In the genomic region with DNA sequence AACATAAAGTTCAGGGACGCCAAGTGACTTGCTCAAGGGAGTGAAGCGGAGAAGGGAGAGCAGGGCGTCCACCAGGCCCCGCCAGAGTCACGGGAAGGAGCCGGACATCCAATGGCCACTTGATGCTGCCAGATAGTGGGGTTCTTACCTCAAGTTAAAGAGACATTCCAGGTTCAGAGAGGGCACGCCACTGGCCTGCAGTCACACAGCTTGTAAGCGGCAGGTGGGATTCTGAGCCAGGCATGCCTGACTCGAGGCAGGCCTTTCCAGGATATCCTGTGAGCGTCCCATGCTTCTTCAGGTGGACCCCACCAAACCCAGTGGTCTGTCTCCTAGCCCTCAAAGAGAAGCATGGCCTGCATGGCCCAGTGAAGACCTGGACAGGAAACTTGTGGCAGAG, we compare ENCODE assay signal across 25 cellular contexts.
"Had no signal": no experiment of that assay in that cellular context is flagged by ENCODE, and none has a peak within 500 bp of the region (broad histone marks: within the 10 kb centered on the region; RNA-seq: fewer than 3 reads in every experiment).

No MANE protein-coding gene starts in this region.

- H3K27me3 ChIP-seq: breast epithelium, esophagus muscularis mucosa, heart left ventricle, right atrium auricular region, suprapubic skin, transverse colon had no signal

- H3K9me3 Mint-ChIP-seq: activated CD4-positive, alpha-beta memory T cell treated with anti-CD3 and anti-CD28 coated beads, Interleukin-2, amount 10 ng/mL, durations not matched to agents 7 days and 5 days; activated naive CD4-positive, alpha-beta T cell treated with anti-CD3 and anti-CD28 coated beads, Interleukin-2, amount 50 U/mL, for 24 hours; activated T-cell treated with anti-CD3 and anti-CD28 coated beads, Interleukin-2, amount 50 U/mL, for 24 hours; immature natural killer cell had no signal

- H3K9me3 ChIP-seq: breast epithelium, esophagus muscularis mucosa, right atrium auricular region, suprapubic skin, transverse colon had no signal

- H3K4me1 ChIP-seq: foreskin keratinocyte had no signal

- H3K27ac ChIP-seq: esophagus muscularis mucosa, foreskin keratinocyte, heart left ventricle, right atrium auricular region, suprapubic skin, transverse colon had no signal

- ATAC-seq: foreskin keratinocyte, heart left ventricle had no signal

- H3K27me3 Mint-ChIP-seq: activated naive CD4-positive, alpha-beta T cell treated with anti-CD3 and anti-CD28 coated beads, Interleukin-2, amount 50 U/mL, for 24 hours; activated T-cell treated with anti-CD3 and anti-CD28 coated beads, Interleukin-2, amount 50 U/mL, for 24 hours had no signal

- H3K27ac Mint-ChIP-seq: activated CD4-positive, alpha-beta memory T cell treated with anti-CD3 and anti-CD28 coated beads, Interleukin-2, amount 10 ng/mL, durations not matched to agents 7 days and 5 days; activated naive CD4-positive, alpha-beta T cell treated with anti-CD3 and anti-CD28 coated beads, Interleukin-2, amount 50 U/mL, for 24 hours; activated T-cell treated with anti-CD3 and anti-CD28 coated beads, Interleukin-2, amount 50 U/mL, for 24 hours; mesothelial cell of epicardium had no signal

- H3K36me3 ChIP-seq: breast epithelium had no signal

- H3K4me3 ChIP-seq: esophagus muscularis mucosa, heart left ventricle, right atrium auricular region, suprapubic skin, transverse colon had no signal

- DNase-seq: activated CD4-positive, alpha-beta memory T cell treated with anti-CD3 and anti-CD28 coated beads, Interleukin-2, amount 10 ng/mL, durations not matched to agents 7 days and 5 days; activated CD4-positive, alpha-beta T cell treated with anti-CD3 and anti-CD28 coated beads for 4 hours; activated CD4-positive, CD25-positive, alpha-beta regulatory T cell; activated CD8-positive, alpha-beta memory T cell treated with anti-CD3 and anti-CD28 coated beads, Interleukin-2, amount 50 U/mL, for 48 hours; activated gamma-delta T cell treated with Interleukin-2 at 50 U/mL for 16 hours; activated T-cell treated with anti-CD3 and anti-CD28 coated beads, Interleukin-2, amount 50 U/mL, for 24 hours; dermis blood vessel endothelial cell; effector CD4-positive, alpha-beta T cell; foreskin keratinocyte; hypothalamus; immature natural killer cell; kidney; occipital lobe; stimulated activated CD4-positive, alpha-beta T cell treated with anti-CD3 and anti-CD28 coated beads, Interleukin-15, amount 100 ng/mL, for 24 hours; stimulated activated CD4-positive, alpha-beta T cell treated with anti-CD3 and anti-CD28 coated beads, Interleukin-2, amount 100 ng/mL, for 24 hours; stimulated activated naive CD4-positive, alpha-beta T cell; T-helper 1 cell; transverse colon had no signal
